23 cellular contexts compared by ENCODE assay signal in genomic region chr2:101219281-101219680, GRCh38.
"Had no signal": no experiment of that assay in that cellular context is flagged by ENCODE, and none has a peak within 500 bp of the region (broad histone marks: within the 10 kb centered on the region; RNA-seq: fewer than 3 reads in every experiment).

No MANE protein-coding gene starts in this region.

- H3K4me1 ChIP-seq: adrenal gland, breast epithelium, esophagus muscularis mucosa, pancreas, psoas muscle, right atrium auricular region, tibial artery had no signal

- H2AFZ ChIP-seq: hepatocyte had no signal

- H3K36me3 ChIP-seq: adrenal gland, breast epithelium, esophagus muscularis mucosa, pancreas, right atrium auricular region, tibial artery had no signal

- DNase-seq: activated CD4-positive, alpha-beta T cell treated with anti-CD3 and anti-CD28 coated beads for 36 hours; activated CD4-positive, alpha-beta T cell treated with anti-CD3 and anti-CD28 coated beads, Interleukin-2, amount 50 U/mL, for 48 hours; activated CD8-positive, alpha-beta memory T cell treated with anti-CD3 and anti-CD28 coated beads, Interleukin-2, amount 10 ng/mL, durations not matched to agents 7 days and 5 days; activated effector memory CD4-positive, alpha-beta T cell treated with anti-CD3 and anti-CD28 coated beads, Interleukin-2, amount 50 U/mL, for 16 hours; activated T-cell treated with anti-CD3 and anti-CD28 coated beads for 4 hours; adrenal gland; effector memory CD4-positive, alpha-beta T cell; glutamatergic neuron; midbrain; pancreas; psoas muscle; stimulated activated CD4-positive, alpha-beta T cell treated with anti-CD3 and anti-CD28 coated beads, Interleukin-1b, Interleukin-23, amount 100 ng/mL, for 48 hours; stimulated activated naive CD8-positive, alpha-beta T cell treated with anti-CD3 and anti-CD28 coated beads, Interleukin-15, amount 100 ng/mL, for 72 hours; T-cell; tibial artery had no signal

- H3K4me2 ChIP-seq: hepatocyte had no signal

- H3K4me3 ChIP-seq: adrenal gland, breast epithelium, esophagus muscularis mucosa, hepatocyte, pancreas, psoas muscle, right atrium auricular region, tibial artery had no signal

- FAIRE-seq: colon, endothelial cell of umbilical vein, frontal cortex, pancreas, urothelium cell line had no signal

- H3K27me3 ChIP-seq: adrenal gland, breast epithelium, esophagus muscularis mucosa, hepatocyte, pancreas, right atrium auricular region, tibial artery had no signal

- H3K9me3 ChIP-seq: adrenal gland, breast epithelium, esophagus muscularis mucosa, pancreas, psoas muscle, right atrium auricular region, tibial artery had no signal

- ATAC-seq: activated CD4-positive, alpha-beta T cell treated with anti-CD3 and anti-CD28 coated beads for 36 hours; activated CD8-positive, alpha-beta memory T cell treated with anti-CD3 and anti-CD28 coated beads, Interleukin-2, amount 10 ng/mL, durations not matched to agents 7 days and 5 days; pancreas; psoas muscle; stimulated activated naive CD8-positive, alpha-beta T cell treated with anti-CD3 and anti-CD28 coated beads, Interleukin-15, amount 100 ng/mL, for 72 hours; T-cell had no signal

- H3K27ac ChIP-seq: adrenal gland, breast epithelium, esophagus muscularis mucosa, hepatocyte, pancreas, psoas muscle, right atrium auricular region, tibial artery had no signal

- H3K79me2 ChIP-seq: hepatocyte had no signal
